In genomic region chr13:39297664-39298171, GRCh38 we compare ENCODE assay signal across 1 cellular context.
TF ChIP-seq lines count a peak whose summit lies in the region.

No MANE protein-coding gene starts in this region.

TF ChIP-seq in HepG2, 621 proteins besides CTCF, POLR2A, EP300 and RAD21 (continued from another document):
- TF ChIP-seq ZNF674 (CRISPR knock-in tag; IDR thresholded peaks at IDR 0.05; ENCODE audit: low read depth): no peak
- TF ChIP-seq ZBTB7A (CRISPR knock-in tag; IDR thresholded peaks at IDR 0.05): no peak
- no peak for TF ChIP-seq KDM2A (CRISPR knock-in tag; IDR thresholded peaks at IDR 0.05; ENCODE audit: borderline replicate concordance, low read depth)
- TF ChIP-seq ZNF383 (CRISPR knock-in tag; IDR thresholded peaks at IDR 0.05; ENCODE audit: borderline replicate concordance): no peak
- TF ChIP-seq ZNF75D (CRISPR knock-in tag; IDR thresholded peaks at IDR 0.05; ENCODE audit: borderline replicate concordance): no peak
- TF ChIP-seq YEATS2 (CRISPR knock-in tag; IDR thresholded peaks at IDR 0.05; ENCODE audit: borderline replicate concordance): no peak
- no peak for TF ChIP-seq ZFP62 (CRISPR knock-in tag; IDR thresholded peaks at IDR 0.05)
- no peak for TF ChIP-seq ZNF414 (CRISPR knock-in tag; IDR thresholded peaks at IDR 0.05)
